Comparison of ENCODE assay signal across 8 cellular contexts in the genomic region with DNA sequence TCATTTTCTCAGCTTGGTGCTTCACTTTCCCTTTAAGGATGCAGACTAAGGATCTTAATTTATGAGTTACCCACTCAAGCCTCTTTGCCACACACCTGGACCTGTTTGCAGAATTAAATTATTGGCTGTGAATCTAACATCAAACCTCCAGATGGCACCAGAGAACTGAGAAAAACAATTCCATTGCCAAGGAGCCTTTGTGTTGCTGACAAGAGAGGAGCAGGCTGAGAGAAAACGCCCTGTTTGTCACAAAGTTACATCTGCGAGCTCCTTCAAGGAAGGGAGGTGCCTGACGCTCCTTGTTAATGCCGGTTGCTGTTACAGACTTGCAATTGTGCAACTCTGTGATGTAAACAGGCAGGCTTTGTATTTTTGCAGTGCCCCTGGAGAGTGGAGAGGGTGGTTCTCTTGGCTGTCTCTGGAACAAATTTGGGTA. TPM values are rescaled to one million over a fixed set of nuclear protein-coding genes. Genes with fewer than 3 reads are reported as not detected.
DNase-seq lines count a peak whose midpoint lies in the region; ATAC-seq and TF ChIP-seq lines count a peak whose summit lies in the region.

No MANE protein-coding gene starts in this region.

- H3K4me2 ChIP-seq in PC-3 (ENCODE audit: low read length), result no peak overlapping the region

- H2AFZ ChIP-seq in PC-3 (ENCODE audit: low read length), result no peak overlapping the region

- CTCF ChIA-PET in PC-3 (lab: Charles Lee), result no interaction called here

- peaks cover 29% of the 10 kb centered on the region for H3K27me3 Mint-ChIP-seq in activated CD4-positive, alpha-beta T cell treated with anti-CD3 and anti-CD28 coated beads, Interleukin-2, amount 10 ng/mL, durations not matched to agents 24 days and 14 days

- intact Hi-C loops in activated CD4-positive, alpha-beta T cell treated with anti-CD3 and anti-CD28 coated beads, Interleukin-2, amount 10 ng/mL, durations not matched to agents 24 days and 14 days (cut with micrococcal nuclease), result loop anchor here (10.0 kb wide), 1 partner anchor 784 kb away; no protein-coding TSS in a partner anchor
- intact Hi-C loops in PC-3 (cut with micrococcal nuclease), result loop anchor here (1.0 to 5.0 kb wide), 3 partner anchors 529 to 777 kb away; no protein-coding TSS in a partner anchor
- intact Hi-C loops in thyroid gland (cut with DNase I), result no loop called here

- no peaks in the 10 kb centered on the region for H3F3A ChIP-seq in PC-3 (ENCODE audit: low read length, unreplicated experiment)

- H3K79me2 ChIP-seq in PC-3 (ENCODE audit: low read length), result no peaks in the 10 kb centered on the region

- no peaks in the 10 kb centered on the region for H3K36me3 ChIP-seq in PC-3 (ENCODE audit: low read depth, low read length)
- H3K36me3 ChIP-seq in thyroid gland, result no peaks in the 10 kb centered on the region

- H3K27ac ChIP-seq in PC-3 (ENCODE audit: low read length) (no peak overlapping the region), thyroid gland (no peak overlapping the region)

- no peak overlapping the region for H3K9ac ChIP-seq in PC-3 (ENCODE audit: low read length)

- H3K4me1 ChIP-seq in PC-3 (ENCODE audit: insufficient read depth, low read length) (no peaks in the 10 kb centered on the region), thyroid gland (peaks cover 4 to 7% of the 10 kb centered on the region in 2 donors)

- no TSS peak for BruUV-seq in PC-3 (replicated peaks; lab: Mats Ljungman, UMichigan)

- peak; percentile 67 for TF ChIP-seq CTCF in LNCAP (IDR thresholded peaks at IDR 0.05)
- peak; percentile 72 for TF ChIP-seq CTCF in PC-3 (conservative IDR thresholded peaks at IDR 0.05; ENCODE audit: low read depth, low read length)
- peak; percentile 72 for TF ChIP-seq CTCF in choroid plexus epithelial cell (conservative IDR thresholded peaks at IDR 0.05; ENCODE audit: low read depth, low read length)
- peak in 4 of 6 experiments; percentile 51 to 71 (median 57) for TF ChIP-seq CTCF in thyroid gland (IDR thresholded peaks at IDR 0.05)

- POLR2A ChIA-PET in PC-3 (lab: Charles Lee; ENCODE audit: unreplicated experiment), result no interaction called here

- ATAC-seq in PC-3, result peak; percentile 74
- ATAC-seq in HG03439 (IDR thresholded peaks at IDR 0.05; ENCODE audit: unreplicated experiment), result no peak

- no peaks in the 10 kb centered on the region for H3K36me3 Mint-ChIP-seq in activated CD4-positive, alpha-beta T cell treated with anti-CD3 and anti-CD28 coated beads, Interleukin-2, amount 10 ng/mL, durations not matched to agents 24 days and 14 days (ENCODE audit: low read depth)

- H3K4me3 Mint-ChIP-seq in activated CD4-positive, alpha-beta T cell treated with anti-CD3 and anti-CD28 coated beads, Interleukin-2, amount 10 ng/mL, durations not matched to agents 24 days and 14 days, result no peak overlapping the region

- no peak overlapping the region for H3K27ac Mint-ChIP-seq in activated CD4-positive, alpha-beta T cell treated with anti-CD3 and anti-CD28 coated beads, Interleukin-2, amount 10 ng/mL, durations not matched to agents 24 days and 14 days

- H3K4me3 ChIP-seq in PC-3 (ENCODE audit: low read length), result no peak overlapping the region
- no peak overlapping the region for H3K4me3 ChIP-seq in choroid plexus epithelial cell (ENCODE audit: low read depth, low read length)
- no peak overlapping the region for H3K4me3 ChIP-seq in thyroid gland (replicated peaks in 1 of 3)

- H3K9me3 ChIP-seq in PC-3 (ENCODE audit: low read length) (no peaks in the 10 kb centered on the region), thyroid gland (no peaks in the 10 kb centered on the region)

- H3K9me2 ChIP-seq in PC-3 (replicated peaks; ENCODE audit: low read length), result no peaks in the 10 kb centered on the region

- H3K27me3 ChIP-seq in PC-3 (ENCODE audit: low read length), result peaks cover 38% of the 10 kb centered on the region
- H3K27me3 ChIP-seq in thyroid gland, result no peaks in the 10 kb centered on the region

- H4K20me1 ChIP-seq in PC-3 (ENCODE audit: low read length), result no peaks in the 10 kb centered on the region

- H3K4me1 Mint-ChIP-seq in activated CD4-positive, alpha-beta T cell treated with anti-CD3 and anti-CD28 coated beads, Interleukin-2, amount 10 ng/mL, durations not matched to agents 24 days and 14 days, result peaks cover 10% of the 10 kb centered on the region

- TF ChIP-seq POLR2A in thyroid gland (IDR thresholded peaks at IDR 0.05), result no peak

- peak; percentile 83 for DNase-seq in activated CD4-positive, alpha-beta T cell treated with anti-CD3 and anti-CD28 coated beads, Interleukin-2, amount 10 ng/mL, durations not matched to agents 24 days and 14 days
- DNase-seq in activated CD4-positive, alpha-beta T cell treated with anti-CD3 and anti-CD28 coated beads, Interleukin-2, amount 50 U/mL, for 4 hours, result no peak
- DNase-seq in PC-3 (peak; percentile 78), choroid plexus epithelial cell (ENCODE audit: low read depth) (peak; percentile 86), kidney tubule cell (ENCODE audit: low spot score) (peak; percentile 67), thyroid gland (peak; percentile 26 to 42)

- 0% methylated on average over 4 of the region's 4 CpGs for WGBS in thyroid gland, 2 donors

- H3K9me3 Mint-ChIP-seq in activated CD4-positive, alpha-beta T cell treated with anti-CD3 and anti-CD28 coated beads, Interleukin-2, amount 10 ng/mL, durations not matched to agents 24 days and 14 days, result no peaks in the 10 kb centered on the region

RNA-seq across cellular contexts. Expression of a gene that starts 36.3 kb away (rescaled TPM):
- total RNA-seq in activated CD4-positive, alpha-beta T cell treated with anti-CD3 and anti-CD28 coated beads, Interleukin-2, amount 10 ng/mL, durations not matched to agents 24 days and 14 days, result not detected in 2 replicates
- total RNA-seq in PC-3 (2014; rRNA removed), result not detected in 2 replicates
- total RNA-seq in thyroid gland, result under 1 TPM in 3 of 4 donors, not detected in 1; 0.33 to 0.40 (median 0.34) TPM

Comparison
In these comparisons a context has a peak if more than half of its experiments do, and no peak if none do; other contexts are left out.
1. DNase-seq: peak in activated CD4-positive, alpha-beta T cell treated with anti-CD3 and anti-CD28 coated beads, Interleukin-2, amount 10 ng/mL, durations not matched to agents 24 days and 14 days (single experiment), PC-3 (single experiment), choroid plexus epithelial cell (single experiment), kidney tubule cell (single experiment) and thyroid gland (2 of 2); none in activated CD4-positive, alpha-beta T cell treated with anti-CD3 and anti-CD28 coated beads, Interleukin-2, amount 50 U/mL, for 4 hours (0 of 2).
2. Peak in every context shown above with its lines, with median percentiles within 50 percentile points of each other: CTCF ChIP-seq.